In genomic region chr4:3037957-3038451, GRCh38 we compare ENCODE assay signal across 1 cellular context.
TF ChIP-seq lines count a peak whose summit lies in the region.

No MANE protein-coding gene starts in this region.

TF ChIP-seq in IMR-90, 13 proteins besides CTCF, POLR2A, EP300 and RAD21 (continued from another document):
- TF ChIP-seq, protein P1, sequence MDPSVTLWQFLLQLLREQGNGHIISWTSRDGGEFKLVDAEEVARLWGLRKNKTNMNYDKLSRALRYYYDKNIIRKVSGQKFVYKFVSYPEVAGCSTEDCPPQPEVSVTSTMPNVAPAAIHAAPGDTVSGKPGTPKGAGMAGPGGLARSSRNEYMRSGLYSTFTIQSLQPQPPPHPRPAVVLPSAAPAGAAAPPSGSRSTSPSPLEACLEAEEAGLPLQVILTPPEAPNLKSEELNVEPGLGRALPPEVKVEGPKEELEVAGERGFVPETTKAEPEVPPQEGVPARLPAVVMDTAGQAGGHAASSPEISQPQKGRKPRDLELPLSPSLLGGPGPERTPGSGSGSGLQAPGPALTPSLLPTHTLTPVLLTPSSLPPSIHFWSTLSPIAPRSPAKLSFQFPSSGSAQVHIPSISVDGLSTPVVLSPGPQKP (IDR thresholded peaks at IDR 0.05; ENCODE audit: borderline replicate concordance, low read depth, low read length): no peak
- TF ChIP-seq MAZ (IDR thresholded peaks at IDR 0.05; ENCODE audit: borderline replicate concordance, low read depth, low read length) (no peak), USF2 (IDR thresholded peaks at IDR 0.05; ENCODE audit: low read depth, low read length) (no peak), NFE2L2 (IDR thresholded peaks at IDR 0.05; ENCODE audit: low read depth, low read length) (no peak), RCOR1 (IDR thresholded peaks at IDR 0.05; ENCODE audit: insufficient replicate concordance, low read length) (no peak), SMC3 (IDR thresholded peaks at IDR 0.05; ENCODE audit: low read depth, low read length) (no peak), CHD1 (IDR thresholded peaks at IDR 0.05; ENCODE audit: low read depth, low read length) (no peak), FOS (IDR thresholded peaks at IDR 0.05; ENCODE audit: low read depth, low read length) (no peak), MXI1 (IDR thresholded peaks at IDR 0.05; ENCODE audit: borderline replicate concordance, low read depth, low read length) (no peak), MAFK (IDR thresholded peaks at IDR 0.05; ENCODE audit: low read depth, low read length) (no peak)
